Comparison of ENCODE assay signal across 9 cellular contexts in genomic region chr5:149448831-149449714, GRCh38.
DNase-seq lines count a peak whose midpoint lies in the region; ATAC-seq, FAIRE-seq and TF ChIP-seq lines count a peak whose summit lies in the region.
"Had no signal": no experiment of that assay in that cellular context is flagged by ENCODE, and none has a peak within 500 bp of the region (broad histone marks: within the 10 kb centered on the region; RNA-seq: fewer than 3 reads in every experiment).

No MANE protein-coding gene starts in this region.

- no peaks in the 10 kb centered on the region for H3K36me3 Mint-ChIP-seq in CD8-positive, alpha-beta memory T cell

- H3K9me3 ChIP-seq in A549 (no peaks in the 10 kb centered on the region), left lung (peaks cover 0 to 2% of the 10 kb centered on the region in 2 donors)
- no peaks in the 10 kb centered on the region for H3K9me3 ChIP-seq in CD8-positive, alpha-beta memory T cell (ENCODE audit: low read length)

- H3K4me1 ChIP-seq in A549 (peaks cover 31% of the 10 kb centered on the region), left lung (peaks cover 38% of the 10 kb centered on the region in 2 donors)
- H3K4me1 ChIP-seq in CD8-positive, alpha-beta memory T cell (ENCODE audit: insufficient read depth, low read length): no peaks in the 10 kb centered on the region

- H3K9me3 Mint-ChIP-seq in CD8-positive, alpha-beta memory T cell: peaks cover 0 to 1% (median 0%) of the 10 kb centered on the region in 5 donors
- H3K9me3 Mint-ChIP-seq: activated CD4-positive, alpha-beta T cell treated with anti-CD3 and anti-CD28 coated beads, Interleukin-2, amount 10 ng/mL, durations not matched to agents 24 days and 14 days had no signal

- H3K27me3 ChIP-seq in left lung: no peaks in the 10 kb centered on the region
- H3K27me3 ChIP-seq in CD8-positive, alpha-beta memory T cell (ENCODE audit: insufficient read depth, low read length, poor library complexity, severe bottlenecking): no peaks in the 10 kb centered on the region

- H3K36me3 ChIP-seq in left lung: no peaks in the 10 kb centered on the region
- no peaks in the 10 kb centered on the region for H3K36me3 ChIP-seq in CD8-positive, alpha-beta memory T cell (ENCODE audit: insufficient read depth, low read length)

- no peaks in the 10 kb centered on the region for H3K4me1 Mint-ChIP-seq in CD8-positive, alpha-beta memory T cell

- CTCF ChIA-PET in A549 (lab: Yijun Ruan, JAX): interaction anchor here (0.9 to 52.1 kb wide), 11 partner anchors 9 to 170 kb away, joined by 3 to 1709 read pairs (median 5); partner anchors contain the start of genes CSNK1A1, IL17B and PCYOX1L
- CTCF ChIA-PET in CD8-positive, alpha-beta memory T cell (lab: Charles Lee): interaction anchor here (0.7 to 4.7 kb wide), 3 partner anchors 9 to 116 kb away, joined by 3 to 17 read pairs (median 4); no protein-coding TSS in a partner anchor

- intact Hi-C loops in left lung (cut with DNase I): loop anchor here (5.0 to 10.0 kb wide), 2 partner anchors 113 to 116 kb away; no protein-coding TSS in a partner anchor

- TF ChIP-seq CTCF in A549 (IDR thresholded peaks at IDR 0.05): peak; percentile 28
- TF ChIP-seq CTCF in VCaP (conservative IDR thresholded peaks at IDR 0.05): peak; percentile 24; the same call in 1 of the 2 replicates
- peak in 1 of 2 donors; percentile 27 for TF ChIP-seq CTCF in left lung (IDR thresholded peaks at IDR 0.05)

- ATAC-seq in A549 (peak in 1 of 2 experiments; percentile 56; a peak in 3 of 6 replicates), left lung (peak; percentile 23)

- TF ChIP-seq RAD21 in A549 (conservative IDR thresholded peaks at IDR 0.05 in 1 of 2, IDR thresholded peaks at IDR 0.05 in 1 of 2): peak; percentile 36 to 53; a peak in 4 of 5 replicates

- WGBS in A549 (ENCODE audit: missing lambda C conversion rate): 76% methylated on average over 7 of the region's 7 CpGs

- H3K27ac Mint-ChIP-seq in CD8-positive, alpha-beta memory T cell: peak overlapping the region in 1 of 8 donors; percentile 5
- H3K27ac Mint-ChIP-seq: activated CD4-positive, alpha-beta T cell treated with anti-CD3 and anti-CD28 coated beads, Interleukin-2, amount 10 ng/mL, durations not matched to agents 24 days and 14 days had no signal

- POLR2A ChIA-PET in A549 (lab: Yijun Ruan, JAX): interaction anchor here (1.0 kb wide), 1 partner anchor 113 kb away, joined by 3 read pairs; no protein-coding TSS in a partner anchor
- POLR2A ChIA-PET in CD8-positive, alpha-beta memory T cell (lab: Charles Lee): no interaction called here

- H3K27ac ChIP-seq in A549: peak overlapping the region; percentile 14 to 50; a peak in 3 of 6 replicates
- H3K27ac ChIP-seq in VCaP: no peak overlapping the region
- peak overlapping the region; percentile 80 to 84 for H3K27ac ChIP-seq in left lung
- H3K27ac ChIP-seq in CD8-positive, alpha-beta memory T cell (ENCODE audit: low read depth, low read length): no peak overlapping the region
- no peak overlapping the region for H3K27ac ChIP-seq in caudate nucleus (ENCODE audit: low read depth, low read length)

- no peak overlapping the region for H3K4me3 Mint-ChIP-seq in CD8-positive, alpha-beta memory T cell
- H3K4me3 Mint-ChIP-seq: activated CD4-positive, alpha-beta T cell treated with anti-CD3 and anti-CD28 coated beads, Interleukin-2, amount 10 ng/mL, durations not matched to agents 24 days and 14 days had no signal

- TF ChIP-seq EP300 in A549 (IDR thresholded peaks at IDR 0.05): no peak

- H3K4me3 ChIP-seq in A549 (no peak overlapping the region), left lung (no peak overlapping the region)
- no peak overlapping the region for H3K4me3 ChIP-seq in CD8-positive, alpha-beta memory T cell (ENCODE audit: low read length)

- H3K27me3 Mint-ChIP-seq in CD8-positive, alpha-beta memory T cell: peaks cover 6 to 7% of the 10 kb centered on the region in 2 donors

- no peak for TF ChIP-seq POLR2A in A549 (IDR thresholded peaks at IDR 0.05; ENCODE audit: low read length)

- no peak overlapping the region for H3K4me2 ChIP-seq in A549

- no peak for FAIRE-seq in A549 (lab: Jason Lieb, UNC)

- DNase-seq in A549 (ENCODE audit: low read depth in 1 of 2, low spot score in 1 of 2): peak in 1 of 2 experiments; percentile 60
- DNase-seq in HCEC 1CT: peak; percentile 49
- no peak for DNase-seq in left lung
- no peak for DNase-seq in CD8-positive, alpha-beta memory T cell
- DNase-seq in DMS79 treated with DMSO at 0.1 percent for 48 hours (lab: John Stamatoyannopoulos, UW): no peak
- no peak for DNase-seq in caudate nucleus (lab: John Stamatoyannopoulos, UW)
- no peak for DNase-seq in GM03348 (ENCODE audit: low spot score)
- DNase-seq: activated CD4-positive, alpha-beta T cell treated with anti-CD3 and anti-CD28 coated beads, Interleukin-2, amount 10 ng/mL, durations not matched to agents 24 days and 14 days had no signal

TF ChIP-seq in A549, 52 proteins besides CTCF, POLR2A, EP300 and RAD21:
- TF ChIP-seq SMC3 (IDR thresholded peaks at IDR 0.05) (peak; percentile 34; the same call in 2 of the 3 replicates), HEYL (CRISPR knock-in tag; IDR thresholded peaks at IDR 0.05) (no peak)

Comparison
In these comparisons a context has a peak if more than half of its experiments do, and no peak if none do; other contexts are left out.
1. H3K27ac ChIP-seq: peak in A549 (2 of 2) and left lung (2 of 2); none in VCaP (single experiment), CD8-positive, alpha-beta memory T cell (single experiment) and caudate nucleus (single experiment).